ENCODE assay signal across 1 cellular context in genomic region chr17:11598274-11599221, GRCh38.
TF ChIP-seq lines count a peak whose summit lies in the region.

Gene DNAH9 (plus strand): TSS chr17:11598470. CDS start chr17:11598499, 29 bp downstream.

TF ChIP-seq in WTC11, 78 proteins besides CTCF, POLR2A, EP300 and RAD21 (continued from another document):
- TF ChIP-seq ARID4B (CRISPR knock-in tag; IDR thresholded peaks at IDR 0.05; ENCODE audit: borderline replicate concordance) (no peak; the same call in 1 of the 2 replicates), STAT6 (CRISPR knock-in tag; conservative IDR thresholded peaks at IDR 0.05; ENCODE audit: low read depth) (no peak), ZBTB21 (CRISPR knock-in tag; IDR thresholded peaks at IDR 0.05; ENCODE audit: borderline replicate concordance) (no peak), MYBL2 (CRISPR knock-in tag; IDR thresholded peaks at IDR 0.05) (no peak), HMGA2 (CRISPR knock-in tag; IDR thresholded peaks at IDR 0.05) (no peak), ATF3 (CRISPR knock-in tag; conservative IDR thresholded peaks at IDR 0.05) (no peak), CREB1 (CRISPR knock-in tag; IDR thresholded peaks at IDR 0.05) (no peak)
- TF ChIP-seq, protein P1, sequence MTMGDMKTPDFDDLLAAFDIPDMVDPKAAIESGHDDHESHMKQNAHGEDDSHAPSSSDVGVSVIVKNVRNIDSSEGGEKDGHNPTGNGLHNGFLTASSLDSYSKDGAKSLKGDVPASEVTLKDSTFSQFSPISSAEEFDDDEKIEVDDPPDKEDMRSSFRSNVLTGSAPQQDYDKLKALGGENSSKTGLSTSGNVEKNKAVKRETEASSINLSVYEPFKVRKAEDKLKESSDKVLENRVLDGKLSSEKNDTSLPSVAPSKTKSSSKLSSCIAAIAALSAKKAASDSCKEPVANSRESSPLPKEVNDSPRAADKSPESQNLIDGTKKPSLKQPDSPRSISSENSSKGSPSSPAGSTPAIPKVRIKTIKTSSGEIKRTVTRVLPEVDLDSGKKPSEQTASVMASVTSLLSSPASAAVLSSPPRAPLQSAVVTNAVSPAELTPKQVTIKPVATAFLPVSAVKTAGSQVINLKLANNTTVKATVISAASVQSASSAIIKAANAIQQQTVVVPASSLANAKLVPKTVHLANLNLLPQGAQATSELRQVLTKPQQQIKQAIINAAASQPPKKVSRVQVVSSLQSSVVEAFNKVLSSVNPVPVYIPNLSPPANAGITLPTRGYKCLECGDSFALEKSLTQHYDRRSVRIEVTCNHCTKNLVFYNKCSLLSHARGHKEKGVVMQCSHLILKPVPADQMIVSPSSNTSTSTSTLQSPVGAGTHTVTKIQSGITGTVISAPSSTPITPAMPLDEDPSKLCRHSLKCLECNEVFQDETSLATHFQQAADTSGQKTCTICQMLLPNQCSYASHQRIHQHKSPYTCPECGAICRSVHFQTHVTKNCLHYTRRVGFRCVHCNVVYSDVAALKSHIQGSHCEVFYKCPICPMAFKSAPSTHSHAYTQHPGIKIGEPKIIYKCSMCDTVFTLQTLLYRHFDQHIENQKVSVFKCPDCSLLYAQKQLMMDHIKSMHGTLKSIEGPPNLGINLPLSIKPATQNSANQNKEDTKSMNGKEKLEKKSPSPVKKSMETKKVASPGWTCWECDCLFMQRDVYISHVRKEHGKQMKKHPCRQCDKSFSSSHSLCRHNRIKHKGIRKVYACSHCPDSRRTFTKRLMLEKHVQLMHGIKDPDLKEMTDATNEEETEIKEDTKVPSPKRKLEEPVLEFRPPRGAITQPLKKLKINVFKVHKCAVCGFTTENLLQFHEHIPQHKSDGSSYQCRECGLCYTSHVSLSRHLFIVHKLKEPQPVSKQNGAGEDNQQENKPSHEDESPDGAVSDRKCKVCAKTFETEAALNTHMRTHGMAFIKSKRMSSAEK (CRISPR knock-in tag; IDR thresholded peaks at IDR 0.05; ENCODE audit: borderline replicate concordance): no peak
- TF ChIP-seq, protein P2, sequence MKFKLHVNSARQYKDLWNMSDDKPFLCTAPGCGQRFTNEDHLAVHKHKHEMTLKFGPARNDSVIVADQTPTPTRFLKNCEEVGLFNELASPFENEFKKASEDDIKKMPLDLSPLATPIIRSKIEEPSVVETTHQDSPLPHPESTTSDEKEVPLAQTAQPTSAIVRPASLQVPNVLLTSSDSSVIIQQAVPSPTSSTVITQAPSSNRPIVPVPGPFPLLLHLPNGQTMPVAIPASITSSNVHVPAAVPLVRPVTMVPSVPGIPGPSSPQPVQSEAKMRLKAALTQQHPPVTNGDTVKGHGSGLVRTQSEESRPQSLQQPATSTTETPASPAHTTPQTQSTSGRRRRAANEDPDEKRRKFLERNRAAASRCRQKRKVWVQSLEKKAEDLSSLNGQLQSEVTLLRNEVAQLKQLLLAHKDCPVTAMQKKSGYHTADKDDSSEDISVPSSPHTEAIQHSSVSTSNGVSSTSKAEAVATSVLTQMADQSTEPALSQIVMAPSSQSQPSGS (CRISPR knock-in tag; IDR thresholded peaks at IDR 0.05; ENCODE audit: borderline replicate concordance, low read depth): no peak
TF ChIP-seq in WTC11: peak in this region for 0.
